ENCODE assay signal across 14 cellular contexts in genomic region chr1:104987210-104987609, GRCh38.
DNase-seq lines count a peak whose midpoint lies in the region; ATAC-seq and TF ChIP-seq lines count a peak whose summit lies in the region.
"Had no signal": no experiment of that assay in that cellular context is flagged by ENCODE, and none has a peak within 500 bp of the region (broad histone marks: within the 10 kb centered on the region; RNA-seq: fewer than 3 reads in every experiment).

No MANE protein-coding gene starts in this region.

- TF ChIP-seq CTCF in OCI-LY7 (conservative IDR thresholded peaks at IDR 0.05; ENCODE audit: low read length) = no peak

- DNase-seq in OCI-LY7 (ENCODE audit: low spot score) = no peak
- DNase-seq in mesenteric fat pad (ENCODE audit: low spot score) = no peak
- no peak for DNase-seq in activated T-cell treated with anti-CD3 and anti-CD28 coated beads for 4 hours
- DNase-seq in OCI-M2 (lab: John Stamatoyannopoulos, UW; ENCODE audit: unreplicated experiment) = no peak
- DNase-seq: activated CD8-positive, alpha-beta memory T cell treated with anti-CD3 and anti-CD28 coated beads, Interleukin-2, amount 50 U/mL, for 4 hours; mucosa of descending colon; NCI-H2029; tibial artery had no signal

- H3K4me3 Mint-ChIP-seq in stimulated activated memory B cell treated with anti-CD40 and anti-IgM and Interleukin-4, amounts not matched to agents 10 μg/mL and 1 μg/mL and 100 μg/mL, for 72 hours = no peak overlapping the region
- H3K4me3 Mint-ChIP-seq: IgD-negative memory B cell had no signal

- no peaks in the 10 kb centered on the region for H3K36me3 ChIP-seq in OCI-LY7 (ENCODE audit: insufficient read depth, low read length)
- H3K36me3 ChIP-seq: tibial artery had no signal

- H3K27ac ChIP-seq in OCI-LY7 (ENCODE audit: low read depth, low read length, poor library complexity, severe bottlenecking) = no peak overlapping the region
- H3K27ac ChIP-seq: tibial artery had no signal

- H3K79me2 ChIP-seq in OCI-LY7 (ENCODE audit: insufficient read depth, low read depth, low read length) = no peaks in the 10 kb centered on the region

- H3K4me1 ChIP-seq in OCI-LY7 (ENCODE audit: insufficient read depth, low read length, poor library complexity, severe bottlenecking) = no peaks in the 10 kb centered on the region
- H3K4me1 ChIP-seq: tibial artery had no signal

- no peak overlapping the region for H3K27ac Mint-ChIP-seq in stimulated activated memory B cell treated with anti-CD40 and anti-IgM and Interleukin-4, amounts not matched to agents 10 μg/mL and 1 μg/mL and 100 μg/mL, for 72 hours
- H3K27ac Mint-ChIP-seq: IgD-negative memory B cell had no signal

- CTCF ChIA-PET in OCI-LY7 (lab: Charles Lee; ENCODE audit: unreplicated experiment) = no interaction called here

- no peak overlapping the region for H3K4me2 ChIP-seq in OCI-LY7 (ENCODE audit: low read length)

- no peaks in the 10 kb centered on the region for H3K9me2 ChIP-seq in OCI-LY7 (ENCODE audit: insufficient read depth, low read length)

- H2AFZ ChIP-seq in OCI-LY7 (ENCODE audit: low read length) = peak overlapping the region; percentile 18; the same call in 1 of the 2 replicates

- peaks cover 5% of the 10 kb centered on the region; the same call in 1 of the 2 replicates for H3K9me3 ChIP-seq in OCI-LY7 (ENCODE audit: low read length)
- H3K9me3 ChIP-seq: tibial artery had no signal

- ATAC-seq in GM18868 (IDR thresholded peaks at IDR 0.05; ENCODE audit: unreplicated experiment) (peak; percentile 99), GM21528 (IDR thresholded peaks at IDR 0.05; ENCODE audit: low FRiP score, unreplicated experiment) (peak; percentile 99), HG03064 (IDR thresholded peaks at IDR 0.05; ENCODE audit: low read depth, unreplicated experiment) (peak; percentile 93)
- ATAC-seq in stimulated activated memory B cell treated with anti-CD40 and anti-IgM and Interleukin-4, amounts not matched to agents 10 μg/mL and 1 μg/mL and 100 μg/mL, for 72 hours = no peak
- ATAC-seq: mucosa of descending colon, Panc1 had no signal

- intact Hi-C loops in OCI-LY7 (cut with micrococcal nuclease; ENCODE audit: unreplicated experiment) = no loop called here

- no peaks in the 10 kb centered on the region for H3K36me3 Mint-ChIP-seq in stimulated activated memory B cell treated with anti-CD40 and anti-IgM and Interleukin-4, amounts not matched to agents 10 μg/mL and 1 μg/mL and 100 μg/mL, for 72 hours
- H3K36me3 Mint-ChIP-seq: IgD-negative memory B cell had no signal

- no peaks in the 10 kb centered on the region for H4K20me1 ChIP-seq in OCI-LY7 (ENCODE audit: insufficient read depth, low read length)

- POLR2A ChIA-PET in OCI-LY7 (lab: Charles Lee) = no interaction called here

- no peaks in the 10 kb centered on the region for H3K4me1 Mint-ChIP-seq in stimulated activated memory B cell treated with anti-CD40 and anti-IgM and Interleukin-4, amounts not matched to agents 10 μg/mL and 1 μg/mL and 100 μg/mL, for 72 hours
- H3K4me1 Mint-ChIP-seq: IgD-negative memory B cell had no signal

- no peak overlapping the region for H3K4me3 ChIP-seq in OCI-LY7 (ENCODE audit: low read depth, low read length, poor library complexity, severe bottlenecking)
- H3K4me3 ChIP-seq: mucosa of descending colon, tibial artery had no signal

- BruUV-seq in OCI-LY7 (replicated peaks; lab: Mats Ljungman, UMichigan) = no TSS peak

- H3K27me3 Mint-ChIP-seq in stimulated activated memory B cell treated with anti-CD40 and anti-IgM and Interleukin-4, amounts not matched to agents 10 μg/mL and 1 μg/mL and 100 μg/mL, for 72 hours = no peaks in the 10 kb centered on the region
- H3K27me3 Mint-ChIP-seq: IgD-negative memory B cell had no signal

- peaks cover 12% of the 10 kb centered on the region for H3K9me3 Mint-ChIP-seq in stimulated activated memory B cell treated with anti-CD40 and anti-IgM and Interleukin-4, amounts not matched to agents 10 μg/mL and 1 μg/mL and 100 μg/mL, for 72 hours
